In the genomic region with DNA sequence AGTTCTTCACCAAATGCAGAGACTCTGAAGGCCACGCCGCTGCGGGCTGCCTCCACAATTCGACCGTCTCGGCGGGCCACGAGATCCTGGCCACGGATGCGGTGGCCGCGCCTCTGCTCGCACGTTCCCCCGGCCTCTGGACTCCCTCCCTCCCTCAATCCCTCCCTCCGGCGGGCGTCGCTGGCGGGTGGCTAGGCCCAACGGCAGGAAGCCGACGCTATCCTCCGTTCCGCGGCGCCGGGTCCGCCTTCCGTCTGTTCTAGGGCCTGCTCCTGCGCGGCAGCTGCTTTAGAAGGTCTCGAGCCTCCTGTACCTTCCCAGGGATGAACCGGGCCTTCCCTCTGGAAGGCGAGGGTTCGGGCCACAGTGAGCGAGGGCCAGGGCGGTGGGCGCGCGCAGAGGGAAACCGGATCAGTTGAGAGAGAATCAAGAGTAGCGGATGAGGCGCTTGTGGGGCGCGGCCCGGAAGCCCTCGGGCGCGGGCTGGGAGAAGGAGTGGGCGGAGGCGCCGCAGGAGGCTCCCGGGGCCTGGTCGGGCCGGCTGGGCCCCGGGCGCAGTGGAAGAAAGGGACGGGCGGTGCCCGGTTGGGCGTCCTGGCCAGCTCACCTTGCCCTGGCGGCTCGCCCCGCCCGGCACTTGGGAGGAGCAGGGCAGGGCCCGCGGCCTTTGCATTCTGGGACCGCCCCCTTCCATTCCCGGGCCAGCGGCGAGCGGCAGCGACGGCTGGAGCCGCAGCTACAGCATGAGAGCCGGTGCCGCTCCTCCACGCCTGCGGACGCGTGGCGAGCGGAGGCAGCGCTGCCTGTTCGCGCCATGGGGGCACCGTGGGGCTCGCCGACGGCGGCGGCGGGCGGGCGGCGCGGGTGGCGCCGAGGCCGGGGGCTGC, we compare ENCODE assay signal across 8 cellular contexts.
A peak's percentile ranks its signal among the peaks of the same experiment; 100 is the strongest.
DNase-seq lines count a peak whose midpoint lies in the region; ATAC-seq lines count a peak whose summit lies in the region.

A gene with protein sequence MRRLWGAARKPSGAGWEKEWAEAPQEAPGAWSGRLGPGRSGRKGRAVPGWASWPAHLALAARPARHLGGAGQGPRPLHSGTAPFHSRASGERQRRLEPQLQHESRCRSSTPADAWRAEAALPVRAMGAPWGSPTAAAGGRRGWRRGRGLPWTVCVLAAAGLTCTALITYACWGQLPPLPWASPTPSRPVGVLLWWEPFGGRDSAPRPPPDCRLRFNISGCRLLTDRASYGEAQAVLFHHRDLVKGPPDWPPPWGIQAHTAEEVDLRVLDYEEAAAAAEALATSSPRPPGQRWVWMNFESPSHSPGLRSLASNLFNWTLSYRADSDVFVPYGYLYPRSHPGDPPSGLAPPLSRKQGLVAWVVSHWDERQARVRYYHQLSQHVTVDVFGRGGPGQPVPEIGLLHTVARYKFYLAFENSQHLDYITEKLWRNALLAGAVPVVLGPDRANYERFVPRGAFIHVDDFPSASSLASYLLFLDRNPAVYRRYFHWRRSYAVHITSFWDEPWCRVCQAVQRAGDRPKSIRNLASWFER (plus strand): TSS at position 227 of the 887 bp plus-strand sequence. CDS start 213 bp downstream, at position 440.

- DNase-seq in ACHN (peak; percentile 88), NCI-H2196 treated with DMSO at 0.1 percent for 48 hours (lab: John Stamatoyannopoulos, UW; ENCODE audit: unreplicated experiment) (peak; percentile 77), cerebellar nuclear complex (lab: John Stamatoyannopoulos, UW) (peak; percentile 33 to 43), kidney tubule cell (ENCODE audit: low spot score) (peak; percentile 96)
- peak; percentile 49 for DNase-seq in activated CD4-positive, alpha-beta T cell treated with anti-CD3 and anti-CD28 coated beads for 1 hour
- DNase-seq in stimulated activated CD4-positive, alpha-beta T cell treated with anti-CD3 and anti-CD28 coated beads, Interleukin-1b, Interleukin-23, amount 100 ng/mL, for 4 hours (ENCODE audit: low read depth in 2 of 2): peak; percentile 49 to 61

- ATAC-seq in GM18519 (IDR thresholded peaks at IDR 0.05; ENCODE audit: low FRiP score, unreplicated experiment) (peak; percentile 82), HG03045 (IDR thresholded peaks at IDR 0.05; ENCODE audit: unreplicated experiment) (peak; percentile 90)

- in situ Hi-C loops in ACHN (cut with HindIII; ENCODE audit: low pct_ligation_motif_present, low pct_unique_long_range_greater_than_20kb, low sequenced_read_pairs): no loop called here

Comparison
In these comparisons a context has a peak if more than half of its experiments do, and no peak if none do; other contexts are left out.
1. Peak in every context shown above with its lines: DNase-seq and ATAC-seq.
2. DNase-seq: peak in every context shown above with its lines; median percentile 96 in kidney tubule cell; 88 in ACHN; 77 in NCI-H2196 treated with DMSO at 0.1 percent for 48 hours; 55 in stimulated activated CD4-positive, alpha-beta T cell treated with anti-CD3 and anti-CD28 coated beads, Interleukin-1b, Interleukin-23, amount 100 ng/mL, for 4 hours; 49 in activated CD4-positive, alpha-beta T cell treated with anti-CD3 and anti-CD28 coated beads for 1 hour; 38 in cerebellar nuclear complex.